In the genomic region with DNA sequence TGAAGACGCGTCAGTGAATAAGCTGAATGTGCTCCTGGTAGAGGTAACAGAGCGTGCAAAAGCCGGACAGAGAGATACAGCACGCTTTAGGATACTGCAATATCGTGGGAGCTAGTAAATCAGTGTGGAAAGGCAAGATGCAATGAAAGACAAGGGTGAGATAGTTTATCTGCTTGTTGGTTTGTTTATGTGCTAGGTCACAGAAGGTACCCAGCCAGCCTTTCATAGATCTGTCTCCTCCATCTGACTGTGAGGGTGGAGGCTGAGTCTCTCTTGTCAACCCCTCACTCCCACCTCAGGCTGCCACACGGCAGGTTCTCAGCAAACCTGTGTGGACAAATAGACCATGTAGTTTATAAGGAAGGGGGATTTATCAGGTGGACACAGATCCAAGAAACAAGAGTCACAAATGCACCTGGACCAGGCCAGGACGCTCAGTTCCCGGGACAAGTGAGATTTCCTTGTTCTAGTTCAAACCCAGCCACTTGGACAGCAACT, we compare ENCODE assay signal across 8 cellular contexts. TPM values are rescaled to one million over a fixed set of nuclear protein-coding genes. Genes with fewer than 3 reads are reported as not detected.
DNase-seq lines count a peak whose midpoint lies in the region; ATAC-seq lines count a peak whose summit lies in the region.

No MANE protein-coding gene starts in this region.

- peaks cover 26% of the 10 kb centered on the region for H3K4me1 ChIP-seq in stomach smooth muscle (ENCODE audit: control insufficient read depth, insufficient read depth, low read length)

- H3K27me3 ChIP-seq in stomach smooth muscle (ENCODE audit: control insufficient read depth in 1 of 2, insufficient read depth in 2 of 2, low read length in 2 of 2): no peaks in the 10 kb centered on the region

- H3K9me3 Mint-ChIP-seq in T-helper 1 cell treated with Interleukin-12 subunit alpha and Interleukin-12 subunit beta and Interleukin-4 antibody, amounts not matched to agents 30 μg/mL and 1 μg/mL, for 36 hours: no peaks in the 10 kb centered on the region

- peak; percentile 14 for ATAC-seq in left colon
- no peak for ATAC-seq in GM19324 (IDR thresholded peaks at IDR 0.05; ENCODE audit: low FRiP score, unreplicated experiment)

- H3K27me3 Mint-ChIP-seq in T-helper 1 cell treated with Interleukin-12 subunit alpha and Interleukin-12 subunit beta and Interleukin-4 antibody, amounts not matched to agents 30 μg/mL and 1 μg/mL, for 36 hours (ENCODE audit: low read depth): no peaks in the 10 kb centered on the region

- peak overlapping the region; percentile 24 for H3K27ac ChIP-seq in stomach smooth muscle (ENCODE audit: low read length)

- DNase-seq in T-helper 1 cell: no peak
- peak; percentile 28 for DNase-seq in amniotic epithelial cell (ENCODE audit: low read depth)
- no peak for DNase-seq in left colon
- DNase-seq in RPMI8226: no peak
- no peak for DNase-seq in NK-92 (lab: John Stamatoyannopoulos, UW; ENCODE audit: unreplicated experiment)

- peaks cover 0 to 2% of the 10 kb centered on the region in 2 donors for H3K36me3 ChIP-seq in stomach smooth muscle (ENCODE audit: control insufficient read depth in 2 of 2, insufficient read depth in 2 of 2, low read length in 2 of 2)

- peak overlapping the region; percentile 66 to 82 for H3K4me3 ChIP-seq in stomach smooth muscle (ENCODE audit: low read length in 2 of 2)

- intact Hi-C loops in left colon (cut with DNase I, micrococcal nuclease): no loop called here

- peaks cover 17% of the 10 kb centered on the region for H3K4me1 Mint-ChIP-seq in T-helper 1 cell treated with Interleukin-12 subunit alpha and Interleukin-12 subunit beta and Interleukin-4 antibody, amounts not matched to agents 30 μg/mL and 1 μg/mL, for 36 hours (ENCODE audit: low read depth)

- peak overlapping the region; percentile 75 for H3K4me3 Mint-ChIP-seq in T-helper 1 cell treated with Interleukin-12 subunit alpha and Interleukin-12 subunit beta and Interleukin-4 antibody, amounts not matched to agents 30 μg/mL and 1 μg/mL, for 36 hours

- peak overlapping the region; percentile 68 for H3K27ac Mint-ChIP-seq in T-helper 1 cell treated with Interleukin-12 subunit alpha and Interleukin-12 subunit beta and Interleukin-4 antibody, amounts not matched to agents 30 μg/mL and 1 μg/mL, for 36 hours

- H3K36me3 Mint-ChIP-seq in T-helper 1 cell treated with Interleukin-12 subunit alpha and Interleukin-12 subunit beta and Interleukin-4 antibody, amounts not matched to agents 30 μg/mL and 1 μg/mL, for 36 hours (ENCODE audit: low read depth): peaks cover 3% of the 10 kb centered on the region

- peak overlapping the region; percentile 55 to 56 for H3K9ac ChIP-seq in stomach smooth muscle (ENCODE audit: low read length in 2 of 2)

- H3K9me3 ChIP-seq in stomach smooth muscle (ENCODE audit: control insufficient read depth in 2 of 2, low read length in 2 of 2): no peaks in the 10 kb centered on the region

RNA-seq across cellular contexts. Expression of gene GIPC1, which starts 1.0 kb away (rescaled TPM):
- 100 to 1,000 TPM; 310 to 395 TPM for total RNA-seq in left colon

RNA-seq across cellular contexts. Expression of gene DNAJB1, which starts 21.3 kb away (rescaled TPM):
- 100 to 1,000 TPM; 122 to 123 TPM for total RNA-seq in left colon

RNA-seq across cellular contexts. Expression of gene PTGER1, which starts 21.7 kb away (rescaled TPM):
- total RNA-seq in left colon: under 1 TPM; 0.52 to 0.84 TPM

RNA-seq across cellular contexts. Expression of gene TECR, which starts 32.5 kb away (rescaled TPM):
- 100 to 1,000 TPM; 119 to 161 TPM for total RNA-seq in left colon
